Comparison of ENCODE assay signal across 16 cellular contexts in the genomic region with DNA sequence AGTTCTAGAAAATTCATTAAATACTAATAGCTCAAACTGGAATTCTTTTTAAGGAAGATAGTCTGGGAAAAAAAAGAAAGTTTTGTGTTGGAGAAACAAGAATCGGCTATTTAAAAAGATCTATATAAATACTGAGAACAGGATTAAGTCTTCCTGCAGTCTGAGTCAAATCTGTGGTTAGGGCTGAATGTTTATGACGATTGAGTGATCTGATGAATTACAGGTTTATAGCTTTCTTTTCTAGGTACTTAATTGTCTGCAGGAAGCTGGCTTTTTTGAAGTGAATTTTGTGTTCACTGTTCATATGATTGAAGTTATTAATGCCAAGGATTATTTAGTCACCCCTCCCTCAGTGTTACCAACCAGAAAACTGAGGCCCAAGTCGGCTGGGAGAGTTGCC. TPM values are rescaled to one million over a fixed set of nuclear protein-coding genes. Genes with fewer than 3 reads are reported as not detected.
DNase-seq lines count a peak whose midpoint lies in the region; ATAC-seq and TF ChIP-seq lines count a peak whose summit lies in the region.
"Had no signal": no experiment of that assay in that cellular context is flagged by ENCODE, and none has a peak within 500 bp of the region (broad histone marks: within the 10 kb centered on the region; RNA-seq: fewer than 3 reads in every experiment).

No MANE protein-coding gene starts in this region.

- H3K9me3 ChIP-seq in aorta (ENCODE audit: control insufficient read depth, low read length) (no peaks in the 10 kb centered on the region), PC-9 (ENCODE audit: insufficient read depth, low read depth) (no peaks in the 10 kb centered on the region)

- no peak for ATAC-seq in aorta (ENCODE audit: low FRiP score)
- no peak for ATAC-seq in GM19324 (IDR thresholded peaks at IDR 0.05; ENCODE audit: low FRiP score, unreplicated experiment)
- ATAC-seq: CD8-positive, alpha-beta T cell; GM12878; HCT116 had no signal

- H3K36me3 ChIP-seq in aorta (ENCODE audit: control insufficient read depth in 1 of 2, insufficient read depth in 2 of 2, low read length in 1 of 2) (no peaks in the 10 kb centered on the region), PC-9 (ENCODE audit: low read depth) (no peaks in the 10 kb centered on the region)

- no TSS peak for BruUV-seq in PC-9 (replicated peaks; lab: Mats Ljungman, UMichigan)

- no peak overlapping the region for H2AFZ ChIP-seq in PC-9
- H2AFZ ChIP-seq: GM23248 had no signal

- H3K9me2 ChIP-seq in PC-9 (ENCODE audit: insufficient read depth): no peaks in the 10 kb centered on the region

- H3K27ac ChIP-seq in aorta (ENCODE audit: low read depth in 1 of 2, low read length in 2 of 2): no peak overlapping the region
- H3K27ac ChIP-seq in PC-9: no peak overlapping the region
- H3K27ac ChIP-seq: GM23248 had no signal

- no peaks in the 10 kb centered on the region for H3K27me3 ChIP-seq in aorta (ENCODE audit: control insufficient read depth in 1 of 2, insufficient read depth in 2 of 2, low read length in 1 of 2)
- H3K27me3 ChIP-seq in PC-9 (ENCODE audit: insufficient read depth, low read depth): no peaks in the 10 kb centered on the region

- H3K4me1 ChIP-seq in aorta (ENCODE audit: control insufficient read depth in 1 of 2, insufficient read depth in 2 of 2, low read length in 2 of 2) (no peaks in the 10 kb centered on the region), PC-9 (replicated peaks; ENCODE audit: insufficient read depth) (no peaks in the 10 kb centered on the region)

- CTCF ChIA-PET in HEK293T (lab: Yijun Ruan, JAX) (interaction anchor here (1.0 to 1.1 kb wide), 2 partner anchors 13 to 72 kb away, joined by 3 read pairs; no protein-coding TSS in a partner anchor), PC-9 (lab: Charles Lee) (no interaction called here)

- WGBS in aorta, 2 donors: 51 to 62% methylated on average over 3 of the region's 3 CpGs

- POLR2A ChIA-PET in HEK293T (lab: Yijun Ruan, JAX): no interaction called here
- POLR2A ChIA-PET in PC-9 (lab: Charles Lee; ENCODE audit: unreplicated experiment): no interaction called here

- no peaks in the 10 kb centered on the region for H3F3A ChIP-seq in PC-9 (ENCODE audit: insufficient read depth, low read depth)

- no peaks in the 10 kb centered on the region for H3K79me2 ChIP-seq in PC-9 (ENCODE audit: low read depth)

- TF ChIP-seq CTCF in fibroblast of mammary gland (conservative IDR thresholded peaks at IDR 0.05; ENCODE audit: control insufficient read depth, insufficient read depth, low read depth, low read length): no peak
- TF ChIP-seq CTCF in PC-9 (conservative IDR thresholded peaks at IDR 0.05): no peak

- intact Hi-C loops in aorta (cut with DNase I): no loop called here
- intact Hi-C loops in PC-9 (cut with micrococcal nuclease; ENCODE audit: unreplicated experiment): no loop called here

- no peak overlapping the region for H3K4me3 ChIP-seq in fibroblast of mammary gland (ENCODE audit: control insufficient read depth, low read depth, low read length)
- no peak overlapping the region for H3K4me3 ChIP-seq in aorta (ENCODE audit: low read length in 2 of 2)
- no peak overlapping the region for H3K4me3 ChIP-seq in PC-9
- H3K4me3 ChIP-seq: GM12878, GM23248 had no signal

- no peaks in the 10 kb centered on the region for H4K20me1 ChIP-seq in PC-9 (ENCODE audit: insufficient read depth)

- DNase-seq in HEK293T (ENCODE audit: extremely low spot score) (no peak), NCI-H1048 (lab: John Stamatoyannopoulos, UW) (peak; percentile 10), fibroblast of mammary gland (ENCODE audit: low read depth) (peak; percentile 10), kidney tubule cell (ENCODE audit: low spot score) (peak; percentile 5), aorta (no peak), NCI-H446 treated with DMSO at 0.1 percent for 48 hours (lab: John Stamatoyannopoulos, UW) (no peak), PC-9 (no peak)
- DNase-seq: CD8-positive, alpha-beta T cell; DMS153; DND-41; GM23248 had no signal

- H3K4me2 ChIP-seq in PC-9: no peak overlapping the region

TF ChIP-seq in HEK293T, 16 proteins besides CTCF, POLR2A, EP300 and RAD21:
- TF ChIP-seq, protein P1, sequence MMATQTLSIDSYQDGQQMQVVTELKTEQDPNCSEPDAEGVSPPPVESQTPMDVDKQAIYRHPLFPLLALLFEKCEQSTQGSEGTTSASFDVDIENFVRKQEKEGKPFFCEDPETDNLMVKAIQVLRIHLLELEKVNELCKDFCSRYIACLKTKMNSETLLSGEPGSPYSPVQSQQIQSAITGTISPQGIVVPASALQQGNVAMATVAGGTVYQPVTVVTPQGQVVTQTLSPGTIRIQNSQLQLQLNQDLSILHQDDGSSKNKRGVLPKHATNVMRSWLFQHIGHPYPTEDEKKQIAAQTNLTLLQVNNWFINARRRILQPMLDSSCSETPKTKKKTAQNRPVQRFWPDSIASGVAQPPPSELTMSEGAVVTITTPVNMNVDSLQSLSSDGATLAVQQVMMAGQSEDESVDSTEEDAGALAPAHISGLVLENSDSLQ (IDR thresholded peaks at IDR 0.05): 0 out of 2 replicates have a peak, but pooled peaks have one; percentile 22
- TF ChIP-seq ELF4 (IDR thresholded peaks at IDR 0.05): no peak
TF ChIP-seq in HEK293T: peak in this region for 1.

RNA-seq across cellular contexts. Expression of a gene that starts 42.2 kb away (rescaled TPM):
- total RNA-seq in aorta (10 to 100 TPM; 19.5 to 20.6 TPM), PC-9 (2021) (0.45 and 0.46 TPM in 2 replicates)
- under 1 TPM in 1 of 2 donors, not detected in 1; 0.50 TPM for polyA plus RNA-seq in aorta
- total RNA-seq: CD8-positive, alpha-beta T cell; GM23248 had no signal
- polyA plus RNA-seq: CD14-positive monocyte, GM23248, IgD-negative memory B cell had no signal

Comparison
In these comparisons a context has a peak if more than half of its experiments do, and no peak if none do; other contexts are left out.
1. DNase-seq: peak in NCI-H1048 (single experiment), fibroblast of mammary gland (single experiment) and kidney tubule cell (single experiment); none in HEK293T (single experiment), aorta (0 of 2), NCI-H446 treated with DMSO at 0.1 percent for 48 hours (single experiment) and PC-9 (0 of 2).
2. RNA of a gene that starts 42.2 kb away (total RNA-seq): 19.5 to 20.6 TPM in aorta; 0.45 to 0.46 TPM in PC-9; every median in the first group is over 10 times any median in the second.